In the genomic region with DNA sequence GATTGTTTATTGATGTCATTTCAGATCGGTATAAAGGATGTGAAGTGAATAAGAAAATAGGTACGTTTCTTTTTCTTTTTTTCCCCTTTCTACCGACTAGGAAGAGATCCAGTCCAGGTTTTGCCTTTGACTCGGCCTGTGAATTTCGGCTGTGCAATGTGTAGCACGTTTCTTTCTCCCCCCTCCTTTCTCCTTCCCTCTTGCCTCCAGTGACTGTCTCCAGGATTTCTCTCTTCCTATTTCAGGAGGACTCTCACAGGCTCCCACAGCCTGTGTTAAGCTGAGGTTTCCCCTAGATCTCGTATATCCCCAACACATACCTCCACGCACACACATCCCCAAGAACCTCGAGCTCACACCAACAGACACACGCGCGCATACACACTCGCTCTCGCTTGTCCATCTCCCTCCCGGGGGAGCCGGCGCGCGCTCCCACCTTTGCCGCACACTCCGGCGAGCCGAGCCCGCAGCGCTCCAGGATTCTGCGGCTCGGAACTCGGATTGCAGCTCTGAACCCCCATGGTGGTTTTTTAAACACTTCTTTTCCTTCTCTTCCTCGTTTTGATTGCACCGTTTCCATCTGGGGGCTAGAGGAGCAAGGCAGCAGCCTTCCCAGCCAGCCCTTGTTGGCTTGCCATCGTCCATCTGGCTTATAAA, we compare ENCODE assay signal across 8 cellular contexts. TPM values are rescaled to one million over a fixed set of nuclear protein-coding genes. Genes with fewer than 3 reads are reported as not detected.
DNase-seq lines count a peak whose midpoint lies in the region; ATAC-seq and TF ChIP-seq lines count a peak whose summit lies in the region.

A gene (plus strand): TSS at position 185 of the 657 bp plus-strand sequence.

- no peak for TF ChIP-seq CTCF in chondrocyte (IDR thresholded peaks at IDR 0.05)

- DNase-seq in HEK293T (ENCODE audit: extremely low spot score) = peak; percentile 83
- peak; percentile 92 for DNase-seq in NCI-H524 (lab: John Stamatoyannopoulos, UW)
- no peak for DNase-seq in chondrocyte (ENCODE audit: low spot score)
- DNase-seq in left lobe of liver (ENCODE audit: low spot score) = peak; percentile 61
- DNase-seq in NOMO-1 treated with DMSO at 0.1 percent for 48 hours (lab: John Stamatoyannopoulos, UW; ENCODE audit: unreplicated experiment) = no peak
- no peak for DNase-seq in T-cell

- H3K4me3 Mint-ChIP-seq in chondrocyte (ENCODE audit: unreplicated experiment) = peak within 1 kb of the TSS; percentile 89
- H3K4me3 Mint-ChIP-seq in T-cell = no peak within 1 kb of the TSS

- 2% methylated on average over 31 of the region's 31 CpGs for WGBS in thymus

- H3K27me3 Mint-ChIP-seq in chondrocyte (ENCODE audit: low read depth) (no peaks in the 10 kb centered on the region), T-cell (peaks cover 38 to 52% of the 10 kb centered on the region in 2 donors)

- no peaks in the 10 kb centered on the region for H3K9me3 ChIP-seq in thymus (ENCODE audit: control insufficient read depth)

- peak within 1 kb of the TSS; percentile 96 for H3K27ac Mint-ChIP-seq in chondrocyte (ENCODE audit: unreplicated experiment)
- no peak within 1 kb of the TSS for H3K27ac Mint-ChIP-seq in T-cell

- POLR2A ChIA-PET in HEK293T (lab: Yijun Ruan, JAX) (interaction anchor here (0.6 to 3.3 kb wide), 15 partner anchors 9 to 503 kb away, joined by 3 to 21 read pairs (median 4); no protein-coding TSS in a partner anchor), T-cell (lab: Charles Lee) (no interaction called here)

- H3K4me1 ChIP-seq in thymus (ENCODE audit: control insufficient read depth, insufficient read depth, low read length) = no peaks in the 10 kb centered on the region

- peak within 1 kb of the TSS; percentile 20 for H3K27ac ChIP-seq in thymus (ENCODE audit: low read depth)

- CTCF ChIA-PET in HEK293T (lab: Yijun Ruan, JAX) (interaction anchor here (0.6 to 0.7 kb wide), 4 partner anchors 67 to 1393 kb away, joined by 3 read pairs; no protein-coding TSS in a partner anchor), T-cell (lab: Charles Lee) (no interaction called here)

- peak within 1 kb of the TSS; percentile 27 for H3K4me3 ChIP-seq in thymus (ENCODE audit: low read length)

- peaks cover 13% of the 10 kb centered on the region for H3K27me3 ChIP-seq in thymus (ENCODE audit: control insufficient read depth, insufficient read depth)

- H3K36me3 Mint-ChIP-seq in chondrocyte (ENCODE audit: low read depth) (no peaks in the 10 kb centered on the region), T-cell (no peaks in the 10 kb centered on the region)

- peaks cover 4% of the 10 kb centered on the region for H3K9me3 Mint-ChIP-seq in chondrocyte (ENCODE audit: low read depth)
- no peaks in the 10 kb centered on the region for H3K9me3 Mint-ChIP-seq in T-cell

- H3K4me1 Mint-ChIP-seq in chondrocyte (ENCODE audit: low read depth) (peaks cover 50% of the 10 kb centered on the region), T-cell (peaks cover 2 to 9% (median 5%) of the 10 kb centered on the region in 3 donors)

- no peaks in the 10 kb centered on the region for H3K36me3 ChIP-seq in thymus (ENCODE audit: control insufficient read depth, insufficient read depth)

- ATAC-seq in left lobe of liver (peak; percentile 44), T-cell (replicated peaks in 1 of 4) (no peak), GM19455 (IDR thresholded peaks at IDR 0.05; ENCODE audit: unreplicated experiment) (no peak)

TF ChIP-seq in HEK293T, 16 proteins besides CTCF, POLR2A, EP300 and RAD21:
- TF ChIP-seq SUZ12 (IDR thresholded peaks at IDR 0.05) (no peak), LEF1 (IDR thresholded peaks at IDR 0.05; ENCODE audit: borderline replicate concordance) (no peak), SP1 (IDR thresholded peaks at IDR 0.05) (no peak), ZNF384 (IDR thresholded peaks at IDR 0.05) (peak; percentile 90), ARNT (IDR thresholded peaks at IDR 0.05) (no peak; the same call in 1 of the 2 replicates), FOXM1 (IDR thresholded peaks at IDR 0.05; ENCODE audit: borderline replicate concordance) (peak; percentile 74; the same call in 1 of the 2 replicates), TARDBP (IDR thresholded peaks at IDR 0.05) (peak; percentile 70), CTBP1 (IDR thresholded peaks at IDR 0.05; ENCODE audit: borderline replicate concordance) (peak; percentile 93), L3MBTL2 (conservative IDR thresholded peaks at IDR 0.05) (peak; percentile 98), NFRKB (IDR thresholded peaks at IDR 0.05) (no peak), FOXA1 (IDR thresholded peaks at IDR 0.05) (no peak), BHLHE40 (IDR thresholded peaks at IDR 0.05; ENCODE audit: borderline replicate concordance) (no peak), HDGF (IDR thresholded peaks at IDR 0.05; ENCODE audit: borderline replicate concordance) (no peak), ELF4 (IDR thresholded peaks at IDR 0.05) (peak; percentile 48; the same call in 1 of the 2 replicates), FOXK2 (IDR thresholded peaks at IDR 0.05) (no peak)
- TF ChIP-seq, protein P1, sequence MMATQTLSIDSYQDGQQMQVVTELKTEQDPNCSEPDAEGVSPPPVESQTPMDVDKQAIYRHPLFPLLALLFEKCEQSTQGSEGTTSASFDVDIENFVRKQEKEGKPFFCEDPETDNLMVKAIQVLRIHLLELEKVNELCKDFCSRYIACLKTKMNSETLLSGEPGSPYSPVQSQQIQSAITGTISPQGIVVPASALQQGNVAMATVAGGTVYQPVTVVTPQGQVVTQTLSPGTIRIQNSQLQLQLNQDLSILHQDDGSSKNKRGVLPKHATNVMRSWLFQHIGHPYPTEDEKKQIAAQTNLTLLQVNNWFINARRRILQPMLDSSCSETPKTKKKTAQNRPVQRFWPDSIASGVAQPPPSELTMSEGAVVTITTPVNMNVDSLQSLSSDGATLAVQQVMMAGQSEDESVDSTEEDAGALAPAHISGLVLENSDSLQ (IDR thresholded peaks at IDR 0.05) = peak; percentile 46

RNA-seq across cellular contexts. Expression of the gene that starts here (rescaled TPM):
- total RNA-seq in chondrocyte (76.1 to 111 TPM (median 76.5 TPM) in 3 replicates), left lobe of liver (15.6 TPM), T-cell (under 1 TPM in 3 of 5 donors, not detected in 2; 0.03 to 0.18 (median 0.06) TPM)
- 1.1 TPM for polyA plus RNA-seq in thymus

Comparison
In these comparisons a context has a peak if more than half of its experiments do, and no peak if none do; other contexts are left out.
1. RNA of the gene that starts here (total RNA-seq): 76.1 to 111 TPM in chondrocyte and 15.6 TPM in left lobe of liver (single experiment); 0.03 to 0.18 TPM in T-cell; every median in the first group is over 10 times any median in the second.
2. DNase-seq: peak in HEK293T (single experiment), NCI-H524 (2 of 2) and left lobe of liver (single experiment); none in chondrocyte (single experiment), NOMO-1 treated with DMSO at 0.1 percent for 48 hours (single experiment) and T-cell (0 of 34).